In the genomic region with DNA sequence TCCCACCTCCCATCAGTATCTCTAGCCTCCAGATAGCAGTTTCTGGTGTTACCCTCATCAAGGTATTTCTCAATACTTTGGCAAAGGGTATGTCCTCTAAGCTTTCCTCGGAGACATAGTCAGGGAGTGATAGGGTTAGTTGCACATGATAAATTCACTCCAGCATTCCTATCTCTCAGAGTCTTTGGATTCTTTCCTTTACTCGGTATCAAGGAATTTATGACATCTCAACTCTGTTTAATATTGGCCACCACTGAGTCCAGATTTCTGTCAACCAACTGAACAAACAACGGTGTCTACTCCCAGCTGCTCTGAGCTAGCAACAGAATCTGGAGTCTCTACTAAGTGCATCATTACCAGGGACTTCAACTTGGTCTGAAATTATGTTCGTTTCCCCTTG, we compare ENCODE assay signal across 19 cellular contexts.
DNase-seq lines count a peak whose midpoint lies in the region; ATAC-seq, FAIRE-seq and TF ChIP-seq lines count a peak whose summit lies in the region.
"Had no signal": no experiment of that assay in that cellular context is flagged by ENCODE, and none has a peak within 500 bp of the region (broad histone marks: within the 10 kb centered on the region; RNA-seq: fewer than 3 reads in every experiment).

No MANE protein-coding gene starts in this region.

- ATAC-seq in Right ventricle myocardium superior (ENCODE audit: poor library complexity): peak; percentile 92
- no peak for ATAC-seq in naive thymus-derived CD4-positive, alpha-beta T cell

- H3K27ac ChIP-seq in astrocyte (ENCODE audit: low read depth, low read length): no peak overlapping the region
- peak overlapping the region in 1 of 2 donors; percentile 63 for H3K27ac ChIP-seq in uterus
- no peak overlapping the region for H3K27ac ChIP-seq in smooth muscle cell (ENCODE audit: low read depth)
- H3K27ac ChIP-seq in naive thymus-derived CD4-positive, alpha-beta T cell (ENCODE audit: low read depth, low read length): no peak overlapping the region
- H3K27ac ChIP-seq: BLaER1 treated with 17β-estradiol and CSF1 and Interleukin-3, amounts not matched to agents 10 nM and 100 nM; SJSA1; thyroid gland had no signal

- TF ChIP-seq CTCF in astrocyte (IDR thresholded peaks at IDR 0.05; ENCODE audit: insufficient read depth, low read depth, low read length): no peak
- TF ChIP-seq CTCF in uterus (IDR thresholded peaks at IDR 0.05): no peak
- TF ChIP-seq CTCF in smooth muscle cell (IDR thresholded peaks at IDR 0.05; ENCODE audit: borderline replicate concordance, insufficient read depth, poor library complexity, severe bottlenecking): no peak

- H3K4me2 ChIP-seq in astrocyte (ENCODE audit: low read length): no peak overlapping the region
- no peak overlapping the region for H3K4me2 ChIP-seq in smooth muscle cell
- H3K4me2 ChIP-seq: BLaER1 treated with 17β-estradiol and CSF1 and Interleukin-3, amounts not matched to agents 10 nM and 100 nM had no signal

- no peaks in the 10 kb centered on the region for H3F3A ChIP-seq in smooth muscle cell (ENCODE audit: low read depth)

- TF ChIP-seq POLR2A in uterus (IDR thresholded peaks at IDR 0.05): no peak

- H3K4me3 ChIP-seq in astrocyte (ENCODE audit: insufficient read depth, low read depth, low read length): no peak overlapping the region
- H3K4me3 ChIP-seq in uterus: no peak overlapping the region
- no peak overlapping the region for H3K4me3 ChIP-seq in smooth muscle cell
- H3K4me3 ChIP-seq in naive thymus-derived CD4-positive, alpha-beta T cell (ENCODE audit: low read length): no peak overlapping the region
- H3K4me3 ChIP-seq: BLaER1 treated with 17β-estradiol and CSF1 and Interleukin-3, amounts not matched to agents 10 nM and 100 nM; SJSA1; thyroid gland had no signal

- no peaks in the 10 kb centered on the region for H3K9me3 Mint-ChIP-seq in astrocyte (ENCODE audit: unreplicated experiment)
- no peaks in the 10 kb centered on the region for H3K9me3 Mint-ChIP-seq in naive thymus-derived CD4-positive, alpha-beta T cell

- H3K9ac ChIP-seq in astrocyte (ENCODE audit: low read length): no peak overlapping the region
- H3K9ac ChIP-seq in smooth muscle cell (ENCODE audit: low read depth): no peak overlapping the region
- H3K9ac ChIP-seq: BLaER1 treated with 17β-estradiol and CSF1 and Interleukin-3, amounts not matched to agents 10 nM and 100 nM had no signal

- H3K4me1 Mint-ChIP-seq in astrocyte (ENCODE audit: low read depth, unreplicated experiment): peaks cover 6% of the 10 kb centered on the region
- no peaks in the 10 kb centered on the region for H3K4me1 Mint-ChIP-seq in naive thymus-derived CD4-positive, alpha-beta T cell

- WGBS in smooth muscle cell (ENCODE audit: low lambda C conversion rate): 34% methylated on average over 4 of the region's 4 CpGs

- no peak overlapping the region for H3K27ac Mint-ChIP-seq in astrocyte (ENCODE audit: unreplicated experiment)
- no peak overlapping the region for H3K27ac Mint-ChIP-seq in naive thymus-derived CD4-positive, alpha-beta T cell

- H3K27me3 Mint-ChIP-seq in astrocyte (ENCODE audit: low read depth, unreplicated experiment): peaks cover 6% of the 10 kb centered on the region
- H3K27me3 Mint-ChIP-seq in naive thymus-derived CD4-positive, alpha-beta T cell: peaks cover 0 to 2% (median 0%) of the 10 kb centered on the region in 5 donors

- H3K27me3 ChIP-seq in astrocyte (ENCODE audit: insufficient read depth, low read length) (peaks cover 4% of the 10 kb centered on the region), uterus (no peaks in the 10 kb centered on the region), smooth muscle cell (ENCODE audit: low read depth) (no peaks in the 10 kb centered on the region)
- H3K27me3 ChIP-seq in naive thymus-derived CD4-positive, alpha-beta T cell (ENCODE audit: control insufficient read depth in 2 of 2, insufficient read depth in 2 of 2, low read length in 2 of 2): no peaks in the 10 kb centered on the region
- H3K27me3 ChIP-seq: BLaER1 treated with 17β-estradiol and CSF1 and Interleukin-3, amounts not matched to agents 10 nM and 100 nM; SJSA1; thyroid gland had no signal

- no peak overlapping the region for H2AFZ ChIP-seq in astrocyte (ENCODE audit: low read depth, low read length)
- H2AFZ ChIP-seq in smooth muscle cell (ENCODE audit: low read depth): no peak overlapping the region

- H3K79me2 ChIP-seq in astrocyte (ENCODE audit: insufficient read depth, low read length) (no peaks in the 10 kb centered on the region), smooth muscle cell (ENCODE audit: low read depth) (no peaks in the 10 kb centered on the region)

- H3K9me3 ChIP-seq in astrocyte (ENCODE audit: insufficient read depth, low read depth, low read length) (no peaks in the 10 kb centered on the region), uterus (no peaks in the 10 kb centered on the region), smooth muscle cell (replicated peaks; ENCODE audit: low read depth) (no peaks in the 10 kb centered on the region)
- no peaks in the 10 kb centered on the region for H3K9me3 ChIP-seq in naive thymus-derived CD4-positive, alpha-beta T cell (ENCODE audit: control insufficient read depth in 2 of 3, low read length in 3 of 3)
- H3K9me3 ChIP-seq: BLaER1 treated with 17β-estradiol and CSF1 and Interleukin-3, amounts not matched to agents 10 nM and 100 nM; thyroid gland had no signal

- CTCF ChIA-PET in naive thymus-derived CD4-positive, alpha-beta T cell (lab: Charles Lee): no interaction called here

- no peak overlapping the region for H3K4me3 Mint-ChIP-seq in astrocyte (ENCODE audit: unreplicated experiment)
- H3K4me3 Mint-ChIP-seq in naive thymus-derived CD4-positive, alpha-beta T cell: no peak overlapping the region

- H3K36me3 Mint-ChIP-seq in astrocyte (ENCODE audit: low read depth, unreplicated experiment): no peaks in the 10 kb centered on the region
- H3K36me3 Mint-ChIP-seq in naive thymus-derived CD4-positive, alpha-beta T cell: no peaks in the 10 kb centered on the region

- intact Hi-C loops in Right ventricle myocardium superior (cut with DNase I) (no loop called here), uterus (cut with DNase I; ENCODE audit: low total_unique reads) (no loop called here)
- intact Hi-C loops in naive thymus-derived CD4-positive, alpha-beta T cell (cut with micrococcal nuclease): no loop called here

- no peaks in the 10 kb centered on the region for H3K4me1 ChIP-seq in astrocyte (ENCODE audit: insufficient read depth, low read length)
- peaks cover 4% of the 10 kb centered on the region in 2 donors for H3K4me1 ChIP-seq in uterus
- no peaks in the 10 kb centered on the region for H3K4me1 ChIP-seq in smooth muscle cell (ENCODE audit: low read depth)
- no peaks in the 10 kb centered on the region for H3K4me1 ChIP-seq in naive thymus-derived CD4-positive, alpha-beta T cell (ENCODE audit: control insufficient read depth in 2 of 2, insufficient read depth in 2 of 2, low read length in 2 of 2)
- H3K4me1 ChIP-seq: BLaER1 treated with 17β-estradiol and CSF1 and Interleukin-3, amounts not matched to agents 10 nM and 100 nM; SJSA1; thyroid gland had no signal

- FAIRE-seq in astrocyte (lab: Jason Lieb, UNC): no peak
- FAIRE-seq: D721Med, endometrium, GM12892 had no signal

- no peaks in the 10 kb centered on the region for H3K36me3 ChIP-seq in astrocyte (ENCODE audit: insufficient read depth, low read length)
- no peaks in the 10 kb centered on the region for H3K36me3 ChIP-seq in uterus
- no peaks in the 10 kb centered on the region for H3K36me3 ChIP-seq in smooth muscle cell (ENCODE audit: low read depth)
- no peaks in the 10 kb centered on the region for H3K36me3 ChIP-seq in naive thymus-derived CD4-positive, alpha-beta T cell (ENCODE audit: control insufficient read depth in 2 of 3, insufficient read depth in 3 of 3, low read length in 3 of 3)
- H3K36me3 ChIP-seq: BLaER1 treated with 17β-estradiol and CSF1 and Interleukin-3, amounts not matched to agents 10 nM and 100 nM; SJSA1; thyroid gland had no signal

- peak; percentile 33 for DNase-seq in astrocyte (ENCODE audit: low read depth)
- no peak for DNase-seq in Right ventricle myocardium superior
- DNase-seq in mucosa of gallbladder (ENCODE audit: low spot score): peak; percentile 18
- peak; percentile 27 to 41 for DNase-seq in uterus
- no peak for DNase-seq in smooth muscle cell (lab: John Stamatoyannopoulos, UW; ENCODE audit: unreplicated experiment)
- no peak for DNase-seq in stimulated activated naive CD4-positive, alpha-beta T cell (lab: John Stamatoyannopoulos, UW)
- no peak for DNase-seq in naive thymus-derived CD4-positive, alpha-beta T cell
- DNase-seq: activated effector memory CD4-positive, alpha-beta T cell treated with anti-CD3 and anti-CD28 coated beads, Interleukin-2, amount 50 U/mL, for 16 hours; anterior cingulate cortex; GDM1; NCI-H2029 treated with DMSO at 0.1 percent for 48 hours; NCI-H526; stimulated activated CD4-positive, alpha-beta T cell treated with anti-CD3 and anti-CD28 coated beads, Interleukin-4, amount 100 ng/mL, for 24 hours; thyroid gland had no signal

- POLR2A ChIA-PET in naive thymus-derived CD4-positive, alpha-beta T cell (lab: Charles Lee): no interaction called here

- H4K20me1 ChIP-seq in astrocyte (ENCODE audit: insufficient read depth, low read length) (no peaks in the 10 kb centered on the region), smooth muscle cell (ENCODE audit: low read depth) (no peaks in the 10 kb centered on the region)
- H4K20me1 ChIP-seq: BLaER1 treated with 17β-estradiol and CSF1 and Interleukin-3, amounts not matched to agents 10 nM and 100 nM had no signal

Comparison
In these comparisons a context has a peak if more than half of its experiments do, and no peak if none do; other contexts are left out.
1. DNase-seq: peak in astrocyte (single experiment), mucosa of gallbladder (single experiment) and uterus (2 of 2); none in Right ventricle myocardium superior (single experiment), smooth muscle cell (single experiment), stimulated activated naive CD4-positive, alpha-beta T cell (0 of 6) and naive thymus-derived CD4-positive, alpha-beta T cell (0 of 9).